26 cellular contexts compared by ENCODE assay signal in genomic region chr12:104610513-104611235, GRCh38.
DNase-seq lines count a peak whose midpoint lies in the region; ATAC-seq, FAIRE-seq and TF ChIP-seq lines count a peak whose summit lies in the region.
"Had no signal": no experiment of that assay in that cellular context is flagged by ENCODE, and none has a peak within 500 bp of the region (broad histone marks: within the 10 kb centered on the region; RNA-seq: fewer than 3 reads in every experiment).

No MANE protein-coding gene starts in this region.

- H3K9me3 Mint-ChIP-seq in activated T-cell treated with anti-CD3 and anti-CD28 coated beads, Interleukin-2, amount 50 U/mL, for 24 hours: no peaks in the 10 kb centered on the region
- H3K9me3 Mint-ChIP-seq: IgD-negative memory B cell had no signal

- dilution Hi-C loops in endothelial cell of umbilical vein (cut with MboI; ENCODE audit: extremely low pct_ligation_motif_present, low sequenced_read_pairs): no loop called here

- TF ChIP-seq CTCF in HEK293 (tag by site-specific recombination; IDR thresholded peaks at IDR 0.05): no peak
- TF ChIP-seq CTCF in endothelial cell of umbilical vein (IDR thresholded peaks at IDR 0.05; ENCODE audit: extremely low read depth in 1 of 2, insufficient read depth in 1 of 2, low read depth in 1 of 2, low read length in 2 of 2): no peak

- no peak overlapping the region for H3K27ac ChIP-seq in HEK293 (ENCODE audit: extremely low read depth, low read depth, low read length)
- no peak overlapping the region for H3K27ac ChIP-seq in endothelial cell of umbilical vein (ENCODE audit: insufficient read depth, low read depth, low read length)
- H3K27ac ChIP-seq: HL-60, KMS-11, RWPE1 had no signal

- H3K4me3 ChIP-seq in HEK293 (ENCODE audit: low read depth, low read length) (no peak overlapping the region), endothelial cell of umbilical vein (replicated peaks in 1 of 3; ENCODE audit: insufficient read depth in 1 of 3, low read depth in 1 of 3, low read length in 3 of 3) (no peak overlapping the region)

- peaks cover 1% of the 10 kb centered on the region for H3K79me2 ChIP-seq in endothelial cell of umbilical vein (ENCODE audit: control insufficient read depth, insufficient read depth, low read length)

- no peaks in the 10 kb centered on the region for H3K27me3 Mint-ChIP-seq in activated T-cell treated with anti-CD3 and anti-CD28 coated beads, Interleukin-2, amount 50 U/mL, for 24 hours
- H3K27me3 Mint-ChIP-seq: IgD-negative memory B cell had no signal

- peaks cover 23% of the 10 kb centered on the region for H3K36me3 Mint-ChIP-seq in activated T-cell treated with anti-CD3 and anti-CD28 coated beads, Interleukin-2, amount 50 U/mL, for 24 hours (ENCODE audit: low read depth)

- CTCF ChIA-PET in HEK293 (lab: Yijun Ruan, JAX): interaction anchor here (1.5 kb wide), 1 partner anchor 229 kb away, joined by 6 read pairs; no protein-coding TSS in a partner anchor
- CTCF ChIA-PET in endothelial cell of umbilical vein (lab: Charles Lee): interaction anchor here (1.3 to 3.8 kb wide), 3 partner anchors 42 to 229 kb away, joined by 3 to 15 read pairs (median 3); no protein-coding TSS in a partner anchor

- H3K27ac Mint-ChIP-seq in activated T-cell treated with anti-CD3 and anti-CD28 coated beads, Interleukin-2, amount 50 U/mL, for 24 hours: peak overlapping the region; percentile 19

- H3K36me3 ChIP-seq in HEK293 (ENCODE audit: control insufficient read depth in 2 of 2, insufficient read depth in 1 of 2, low read length in 2 of 2) (no peaks in the 10 kb centered on the region), endothelial cell of umbilical vein (ENCODE audit: control insufficient read depth in 2 of 2, extremely low read depth in 1 of 2, insufficient read depth in 2 of 2, low read length in 2 of 2) (no peaks in the 10 kb centered on the region)

- FAIRE-seq in endothelial cell of umbilical vein (lab: Jason Lieb, UNC): peak; percentile 70
- FAIRE-seq: A204.1, G401.6, GM12891, H54 had no signal

- H3K9me3 ChIP-seq in HEK293 (ENCODE audit: control insufficient read depth, insufficient read depth, low read depth, low read length): no peaks in the 10 kb centered on the region
- H3K9me3 ChIP-seq in endothelial cell of umbilical vein (replicated peaks; ENCODE audit: control insufficient read depth, insufficient read depth, low read length): no peaks in the 10 kb centered on the region
- H3K9me3 ChIP-seq: Caco-2 had no signal

- peaks cover 31% of the 10 kb centered on the region for H3K4me1 Mint-ChIP-seq in activated T-cell treated with anti-CD3 and anti-CD28 coated beads, Interleukin-2, amount 50 U/mL, for 24 hours (ENCODE audit: low read depth)

- H3K4me1 ChIP-seq in HEK293 (ENCODE audit: control insufficient read depth, insufficient read depth, low read length) (peaks cover 2% of the 10 kb centered on the region; the same call in 1 of the 2 replicates), endothelial cell of umbilical vein (ENCODE audit: control insufficient read depth, extremely low read depth, insufficient read depth, low read length) (peaks cover 2% of the 10 kb centered on the region)
- H3K4me1 ChIP-seq: Caco-2 had no signal

- no peak for TF ChIP-seq POLR2A in endothelial cell of umbilical vein (IDR thresholded peaks at IDR 0.05; ENCODE audit: low read depth, low read length)

- BruUV-seq in endothelial cell of umbilical vein (replicated peaks; lab: Mats Ljungman, UMichigan): no TSS peak

- H3K4me3 Mint-ChIP-seq in activated T-cell treated with anti-CD3 and anti-CD28 coated beads, Interleukin-2, amount 50 U/mL, for 24 hours: no peak overlapping the region
- H3K4me3 Mint-ChIP-seq: CD14-positive monocyte, IgD-negative memory B cell had no signal

- no peaks in the 10 kb centered on the region for H3K9me1 ChIP-seq in endothelial cell of umbilical vein (replicated peaks; ENCODE audit: control insufficient read depth, extremely low read depth, insufficient read depth, low read length)

- no peak overlapping the region for H3K4me2 ChIP-seq in endothelial cell of umbilical vein (ENCODE audit: insufficient read depth, low read length)
- H3K4me2 ChIP-seq: KMS-11 had no signal

- no peak for ATAC-seq in GM18868 (IDR thresholded peaks at IDR 0.05; ENCODE audit: unreplicated experiment)
- no peak for ATAC-seq in GM19023 (IDR thresholded peaks at IDR 0.05; ENCODE audit: unreplicated experiment)
- ATAC-seq: Panc1 had no signal

- H2AFZ ChIP-seq in endothelial cell of umbilical vein (ENCODE audit: low read depth, low read length): no peak overlapping the region

- H3K27me3 ChIP-seq in endothelial cell of umbilical vein (ENCODE audit: control insufficient read depth in 2 of 2, insufficient read depth in 2 of 2, low read length in 2 of 2): no peaks in the 10 kb centered on the region

- DNase-seq in activated T-cell treated with anti-CD3 and anti-CD28 coated beads, Interleukin-2, amount 50 U/mL, for 24 hours: no peak
- no peak for DNase-seq in activated T-cell treated with anti-CD3 and anti-CD28 coated beads, Interleukin-2, amount 50 U/mL, for 48 hours
- DNase-seq in endothelial cell of umbilical vein (ENCODE audit: low read depth, low spot score): no peak
- no peak for DNase-seq in NCI-H226
- no peak for DNase-seq in islet precursor cell
- DNase-seq: AML-193, Caco-2, NCI-H1092, NCI-H1436 treated with DMSO at 0.1 percent for 48 hours, NCI-H1930, NCI-H526 treated with DMSO at 0.1 percent for 48 hours, SIG-M5, T-helper 2 cell had no signal

- intact Hi-C loops in endothelial cell of umbilical vein (cut with micrococcal nuclease): no loop called here

- POLR2A ChIA-PET in HEK293 (lab: Yijun Ruan, JAX) (no interaction called here), endothelial cell of umbilical vein (lab: Charles Lee) (no interaction called here)

- no peak overlapping the region for H3K9ac ChIP-seq in endothelial cell of umbilical vein (replicated peaks; ENCODE audit: extremely low read depth, insufficient read depth, low read length)
- H3K9ac ChIP-seq: KMS-11 had no signal

- H4K20me1 ChIP-seq in endothelial cell of umbilical vein (replicated peaks; ENCODE audit: control insufficient read depth, extremely low read depth, insufficient read depth, low read length): no peaks in the 10 kb centered on the region

TF ChIP-seq in HEK293, 187 proteins besides CTCF, POLR2A, EP300 and RAD21:
- no peak for TF ChIP-seq ZNF423 (tag by site-specific recombination; IDR thresholded peaks at IDR 0.05)
- TF ChIP-seq FEZF1 (tag by site-specific recombination; IDR thresholded peaks at IDR 0.05): no peak
- TF ChIP-seq ZNF184 (tag by site-specific recombination; IDR thresholded peaks at IDR 0.05): no peak
- no peak for TF ChIP-seq ZNF670 (tag by site-specific recombination; IDR thresholded peaks at IDR 0.05; ENCODE audit: low read depth)
- peak; percentile 64 for TF ChIP-seq ZBTB20 (tag by site-specific recombination; IDR thresholded peaks at IDR 0.05)
- no peak for TF ChIP-seq ZNF747 (tag by site-specific recombination; IDR thresholded peaks at IDR 0.05)
- no peak for TF ChIP-seq ZNF692 (tag by site-specific recombination; IDR thresholded peaks at IDR 0.05)

TF ChIP-seq in endothelial cell of umbilical vein, 7 proteins besides CTCF, POLR2A, EP300 and RAD21:
- TF ChIP-seq, protein P1, sequence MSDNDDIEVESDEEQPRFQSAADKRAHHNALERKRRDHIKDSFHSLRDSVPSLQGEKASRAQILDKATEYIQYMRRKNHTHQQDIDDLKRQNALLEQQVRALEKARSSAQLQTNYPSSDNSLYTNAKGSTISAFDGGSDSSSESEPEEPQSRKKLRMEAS (IDR thresholded peaks at IDR 0.05; ENCODE audit: insufficient read depth, insufficient read length): no peak
- no peak for TF ChIP-seq JUN (IDR thresholded peaks at IDR 0.05; ENCODE audit: borderline replicate concordance, insufficient read depth, insufficient read length, low read depth)
- no peak for TF ChIP-seq MYC (IDR thresholded peaks at IDR 0.05; ENCODE audit: low read depth, low read length)
- no peak for TF ChIP-seq FOS (IDR thresholded peaks at IDR 0.05; ENCODE audit: borderline replicate concordance, insufficient read depth, low read length)
- TF ChIP-seq GATA2 (IDR thresholded peaks at IDR 0.05; ENCODE audit: insufficient read depth, insufficient read length, low read depth, low read length): no peak
- no peak for TF ChIP-seq POLR2AphosphoS5 (IDR thresholded peaks at IDR 0.05; ENCODE audit: insufficient read depth, low read depth, low read length)
- TF ChIP-seq EZH2 (IDR thresholded peaks at IDR 0.05; ENCODE audit: borderline replicate concordance, low read depth, low read length, severe bottlenecking): no peak
